1 cellular context compared by ENCODE assay signal in genomic region chr12:54561164-54561563, GRCh38.
TF ChIP-seq lines count a peak whose summit lies in the region.

No MANE protein-coding gene starts in this region.

TF ChIP-seq in HepG2, 621 proteins besides CTCF, POLR2A, EP300 and RAD21 (continued from another document):
- TF ChIP-seq, protein P1, sequence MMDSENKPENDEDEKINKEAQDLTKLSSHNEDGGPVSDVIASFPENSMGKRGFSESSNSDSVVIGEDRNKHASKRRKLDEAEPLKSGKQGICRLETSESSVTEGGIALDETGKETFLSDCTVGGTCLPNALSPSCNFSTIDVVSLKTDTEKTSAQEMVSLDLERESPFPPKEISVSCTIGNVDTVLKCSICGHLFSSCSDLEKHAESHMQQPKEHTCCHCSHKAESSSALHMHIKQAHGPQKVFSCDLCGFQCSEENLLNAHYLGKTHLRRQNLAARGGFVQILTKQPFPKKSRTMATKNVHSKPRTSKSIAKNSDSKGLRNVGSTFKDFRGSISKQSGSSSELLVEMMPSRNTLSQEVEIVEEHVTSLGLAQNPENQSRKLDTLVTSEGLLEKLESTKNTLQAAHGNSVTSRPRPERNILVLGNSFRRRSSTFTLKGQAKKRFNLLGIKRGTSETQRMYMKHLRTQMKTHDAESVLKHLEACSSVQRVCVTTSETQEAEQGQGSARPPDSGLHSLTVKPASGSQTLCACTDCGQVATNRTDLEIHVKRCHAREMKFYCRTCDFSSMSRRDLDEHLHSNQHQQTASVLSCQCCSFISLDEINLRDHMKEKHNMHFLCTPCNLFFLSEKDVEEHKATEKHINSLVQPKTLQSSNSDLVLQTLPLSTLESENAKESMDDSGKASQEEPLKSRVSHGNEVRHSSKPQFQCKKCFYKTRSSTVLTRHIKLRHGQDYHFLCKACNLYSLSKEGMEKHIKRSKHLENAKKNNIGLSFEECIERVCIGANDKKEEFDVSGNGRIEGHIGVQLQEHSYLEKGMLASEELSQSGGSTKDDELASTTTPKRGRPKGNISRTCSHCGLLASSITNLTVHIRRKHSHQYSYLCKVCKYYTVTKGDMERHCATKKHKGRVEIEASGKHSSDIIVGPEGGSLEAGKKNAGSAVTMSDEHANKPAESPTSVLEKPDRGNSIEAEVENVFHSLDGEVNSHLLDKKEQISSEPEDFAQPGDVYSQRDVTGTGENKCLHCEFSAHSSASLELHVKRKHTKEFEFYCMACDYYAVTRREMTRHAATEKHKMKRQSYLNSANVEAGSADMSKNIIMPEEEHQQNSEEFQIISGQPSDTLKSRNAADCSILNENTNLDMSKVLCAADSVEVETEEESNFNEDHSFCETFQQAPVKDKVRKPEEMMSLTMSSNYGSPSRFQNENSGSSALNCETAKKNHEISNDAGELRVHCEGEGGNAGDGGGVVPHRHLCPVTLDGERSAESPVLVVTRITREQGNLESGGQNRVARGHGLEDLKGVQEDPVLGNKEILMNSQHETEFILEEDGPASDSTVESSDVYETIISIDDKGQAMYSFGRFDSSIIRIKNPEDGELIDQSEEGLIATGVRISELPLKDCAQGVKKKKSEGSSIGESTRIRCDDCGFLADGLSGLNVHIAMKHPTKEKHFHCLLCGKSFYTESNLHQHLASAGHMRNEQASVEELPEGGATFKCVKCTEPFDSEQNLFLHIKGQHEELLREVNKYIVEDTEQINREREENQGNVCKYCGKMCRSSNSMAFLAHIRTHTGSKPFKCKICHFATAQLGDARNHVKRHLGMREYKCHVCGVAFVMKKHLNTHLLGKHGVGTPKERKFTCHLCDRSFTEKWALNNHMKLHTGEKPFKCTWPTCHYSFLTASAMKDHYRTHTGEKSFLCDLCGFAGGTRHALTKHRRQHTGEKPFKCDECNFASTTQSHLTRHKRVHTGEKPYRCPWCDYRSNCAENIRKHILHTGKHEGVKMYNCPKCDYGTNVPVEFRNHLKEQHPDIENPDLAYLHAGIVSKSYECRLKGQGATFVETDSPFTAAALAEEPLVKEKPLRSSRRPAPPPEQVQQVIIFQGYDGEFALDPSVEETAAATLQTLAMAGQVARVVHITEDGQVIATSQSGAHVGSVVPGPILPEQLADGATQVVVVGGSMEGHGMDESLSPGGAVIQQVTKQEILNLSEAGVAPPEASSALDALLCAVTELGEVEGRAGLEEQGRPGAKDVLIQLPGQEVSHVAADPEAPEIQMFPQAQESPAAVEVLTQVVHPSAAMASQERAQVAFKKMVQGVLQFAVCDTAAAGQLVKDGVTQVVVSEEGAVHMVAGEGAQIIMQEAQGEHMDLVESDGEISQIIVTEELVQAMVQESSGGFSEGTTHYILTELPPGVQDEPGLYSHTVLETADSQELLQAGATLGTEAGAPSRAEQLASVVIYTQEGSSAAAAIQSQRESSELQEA (CRISPR knock-in tag; IDR thresholded peaks at IDR 0.05; ENCODE audit: not compliant biosample characterization) = no peak
- no peak for TF ChIP-seq PAF1 (CRISPR knock-in tag; IDR thresholded peaks at IDR 0.05)
- TF ChIP-seq, protein P2, sequence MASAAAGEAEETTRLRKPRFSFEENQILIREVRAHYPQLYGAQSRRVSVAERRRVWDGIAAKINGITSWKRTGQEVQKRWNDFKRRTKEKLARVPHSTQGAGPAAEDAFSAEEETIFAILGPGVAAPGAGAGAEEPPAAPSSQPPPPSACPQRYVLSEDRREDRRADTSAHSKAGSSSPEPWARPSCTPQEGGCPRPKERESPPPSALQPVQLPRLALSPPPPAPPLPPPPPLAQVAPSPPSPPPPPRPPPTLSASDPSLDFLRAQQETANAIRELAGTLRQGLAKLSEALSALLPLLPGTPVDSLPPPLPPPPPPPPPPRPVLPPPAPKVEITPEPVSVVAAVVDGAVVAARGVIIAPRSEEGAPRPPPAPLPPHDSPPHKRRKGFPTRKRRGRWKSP (CRISPR knock-in tag; IDR thresholded peaks at IDR 0.05) = no peak
- TF ChIP-seq ZNF781 (CRISPR knock-in tag; IDR thresholded peaks at IDR 0.05; ENCODE audit: borderline replicate concordance, not compliant biosample characterization) = no peak
- TF ChIP-seq ZNF639 (CRISPR knock-in tag; conservative IDR thresholded peaks at IDR 0.05) = no peak
